Comparison of ENCODE assay signal across 27 cellular contexts in the genomic region with DNA sequence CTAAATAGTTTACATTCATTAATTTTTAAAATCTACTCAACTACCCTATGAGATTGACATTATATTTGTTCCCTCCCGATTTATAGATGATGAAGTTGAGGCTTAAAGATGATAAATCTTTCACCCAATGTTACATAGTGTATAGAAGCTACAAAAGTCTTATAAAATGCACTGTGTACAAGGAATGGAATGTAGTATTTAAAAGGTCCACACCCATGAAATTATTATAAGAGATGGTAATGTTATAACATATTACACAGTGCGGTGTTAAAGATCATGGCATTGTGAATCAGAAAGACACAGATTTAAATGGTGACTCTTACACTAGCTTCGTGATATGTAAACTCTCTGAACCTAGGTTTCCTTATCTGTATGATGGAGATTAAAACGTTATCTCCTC.
"Had no signal": no experiment of that assay in that cellular context is flagged by ENCODE, and none has a peak within 500 bp of the region (broad histone marks: within the 10 kb centered on the region; RNA-seq: fewer than 3 reads in every experiment).

No MANE protein-coding gene starts in this region.

- H3K9me3 Mint-ChIP-seq: type B pancreatic cell had no signal

- H3K4me1 ChIP-seq: stomach, suprapubic skin, thyroid gland, tibial artery, tibial nerve, transverse colon, upper lobe of left lung, upper lobe of right lung, uterus, vagina had no signal

- H3K9me3 ChIP-seq: suprapubic skin, testis, thoracic aorta, thyroid gland, tibial artery, tibial nerve, upper lobe of left lung, upper lobe of right lung, uterus, vagina had no signal

- DNase-seq: stimulated activated CD4-positive, alpha-beta T cell treated with anti-CD3 and anti-CD28 coated beads, Interleukin-2, amount 100 ng/mL, for 48 hours; stimulated activated CD4-positive, alpha-beta T cell treated with anti-CD3 and anti-CD28 coated beads, Interleukin-4, amount 100 ng/mL, for 1 hour; stimulated activated CD4-positive, alpha-beta T cell treated with anti-CD3 and anti-CD28 coated beads, Interleukin-4, amount 100 ng/mL, for 24 hours; stimulated activated CD4-positive, alpha-beta T cell treated with anti-CD3 and anti-CD28 coated beads, Interleukin-4, amount 100 ng/mL, for 4 hours; stimulated activated CD8-positive, alpha-beta memory T cell treated with anti-CD3 and anti-CD28 coated beads, Interleukin-4, amount 100 ng/mL, for 48 hours; stimulated activated naive B cell treated with anti-CD40 and anti-IgM and Interleukin-4, amounts not matched to agents 10 μg/mL and 1 μg/mL and 100 μg/mL, for 72 hours; stimulated activated naive CD4-positive, alpha-beta T cell; stimulated activated naive CD4-positive, alpha-beta T cell treated with Interleukin-2 at 50 U/mL for 16 hours; stimulated activated naive CD8-positive, alpha-beta T cell treated with anti-CD3 and anti-CD28 coated beads, Interleukin-15, amount 100 ng/mL, for 72 hours; stimulated activated naive CD8-positive, alpha-beta T cell treated with anti-CD3 and anti-CD28 coated beads, Interleukin-15, Interleukin-2, amounts not matched to agents 100 U/mL and 50 U/mL, for 24 hours; stomach; substantia nigra; testis; thyroid gland; tibial artery; transverse colon; upper lobe of left lung; upper lobe of right lung; uterus had no signal

- H3K36me3 Mint-ChIP-seq: stimulated activated effector memory CD8-positive, alpha-beta T cell treated with anti-CD3 and anti-CD28 coated beads, Interleukin-12 subunit alpha, Interleukin-12 subunit beta, amount 100 ng/mL, for 72 hours; stimulated activated memory B cell treated with anti-CD40 and anti-IgM and Interleukin-4, amounts not matched to agents 10 μg/mL and 1 μg/mL and 100 μg/mL, for 72 hours; type B pancreatic cell had no signal

- H3K36me3 ChIP-seq: stomach, suprapubic skin, thoracic aorta, thyroid gland, tibial artery, tibial nerve, transverse colon, upper lobe of left lung, upper lobe of right lung, uterus, vagina had no signal

- H3K27me3 Mint-ChIP-seq: stimulated activated memory B cell treated with anti-CD40 and anti-IgM and Interleukin-4, amounts not matched to agents 10 μg/mL and 1 μg/mL and 100 μg/mL, for 72 hours; stimulated activated naive B cell treated with anti-CD40 and anti-IgM and Interleukin-4, amounts not matched to agents 10 μg/mL and 1 μg/mL and 100 μg/mL, for 72 hours; stimulated activated naive CD8-positive, alpha-beta T cell treated with anti-CD3 and anti-CD28 coated beads, Interleukin-15, amount 100 ng/mL, for 72 hours; stimulated activated naive CD8-positive, alpha-beta T cell treated with anti-CD3 and anti-CD28 coated beads, Interleukin-15, Interleukin-2, amounts not matched to agents 100 ng/mL and 50 ng/mL, for 24 hours; type B pancreatic cell had no signal

- H3K4me1 Mint-ChIP-seq: stimulated activated effector memory CD8-positive, alpha-beta T cell treated with anti-CD3 and anti-CD28 coated beads, Interleukin-12 subunit alpha, Interleukin-12 subunit beta, amount 100 ng/mL, for 72 hours; stimulated activated naive CD8-positive, alpha-beta T cell treated with anti-CD3 and anti-CD28 coated beads, Interleukin-15, amount 100 ng/mL, for 72 hours had no signal

- H3K27me3 ChIP-seq: stomach, suprapubic skin, testis, thyroid gland, tibial artery, tibial nerve, transverse colon, upper lobe of left lung, upper lobe of right lung, uterus, vagina had no signal

- H3K27ac Mint-ChIP-seq: stimulated activated effector memory CD8-positive, alpha-beta T cell treated with anti-CD3 and anti-CD28 coated beads, Interleukin-12 subunit alpha, Interleukin-12 subunit beta, amount 100 ng/mL, for 72 hours; stimulated activated naive B cell treated with anti-CD40 and anti-IgM and Interleukin-4, amounts not matched to agents 10 μg/mL and 1 μg/mL and 100 μg/mL, for 72 hours; stimulated activated naive CD8-positive, alpha-beta T cell treated with anti-CD3 and anti-CD28 coated beads, Interleukin-15, amount 100 ng/mL, for 72 hours; stimulated activated naive CD8-positive, alpha-beta T cell treated with anti-CD3 and anti-CD28 coated beads, Interleukin-15, Interleukin-2, amounts not matched to agents 100 ng/mL and 50 ng/mL, for 24 hours; type B pancreatic cell had no signal

- H3K27ac ChIP-seq: stomach, suprapubic skin, testis, thoracic aorta, thyroid gland, tibial artery, tibial nerve, transverse colon, upper lobe of left lung, upper lobe of right lung, uterus, vagina had no signal

- H3K4me3 Mint-ChIP-seq: stimulated activated effector memory CD8-positive, alpha-beta T cell treated with anti-CD3 and anti-CD28 coated beads, Interleukin-12 subunit alpha, Interleukin-12 subunit beta, amount 100 ng/mL, for 72 hours; stimulated activated memory B cell treated with anti-CD40 and anti-IgM and Interleukin-4, amounts not matched to agents 10 μg/mL and 1 μg/mL and 100 μg/mL, for 72 hours; stimulated activated naive B cell treated with anti-CD40 and anti-IgM and Interleukin-4, amounts not matched to agents 10 μg/mL and 1 μg/mL and 100 μg/mL, for 72 hours; stimulated activated naive CD8-positive, alpha-beta T cell treated with anti-CD3 and anti-CD28 coated beads, Interleukin-15, amount 100 ng/mL, for 72 hours; stimulated activated naive CD8-positive, alpha-beta T cell treated with anti-CD3 and anti-CD28 coated beads, Interleukin-15, Interleukin-2, amounts not matched to agents 100 ng/mL and 50 ng/mL, for 24 hours; type B pancreatic cell had no signal

- H3K4me3 ChIP-seq: stomach, suprapubic skin, testis, thoracic aorta, thyroid gland, tibial artery, tibial nerve, transverse colon, upper lobe of left lung, upper lobe of right lung, uterus, vagina had no signal

- ATAC-seq: stimulated activated effector memory CD8-positive, alpha-beta T cell treated with anti-CD3 and anti-CD28 coated beads, Interleukin-12 subunit alpha, Interleukin-12 subunit beta, amount 100 ng/mL, for 72 hours; stimulated activated memory B cell treated with anti-CD40 and anti-IgM and Interleukin-4, amounts not matched to agents 10 μg/mL and 1 μg/mL and 100 μg/mL, for 72 hours; stimulated activated naive B cell treated with anti-CD40 and anti-IgM and Interleukin-4, amounts not matched to agents 10 μg/mL and 1 μg/mL and 100 μg/mL, for 72 hours; stimulated activated naive CD8-positive, alpha-beta T cell treated with anti-CD3 and anti-CD28 coated beads, Interleukin-15, amount 100 ng/mL, for 72 hours; stimulated activated naive CD8-positive, alpha-beta T cell treated with anti-CD3 and anti-CD28 coated beads, Interleukin-15, Interleukin-2, amounts not matched to agents 100 U/mL and 50 U/mL, for 24 hours; upper lobe of right lung had no signal
